In genomic region chr17:6506679-6507231, GRCh38 we compare ENCODE assay signal across 1 cellular context.
TF ChIP-seq lines count a peak whose summit lies in the region.

No MANE protein-coding gene starts in this region.

TF ChIP-seq in IMR-90, 13 proteins besides CTCF, POLR2A, EP300 and RAD21 (continued from another document):
- TF ChIP-seq SMC3 (IDR thresholded peaks at IDR 0.05; ENCODE audit: low read depth, low read length) (no peak), MAFK (IDR thresholded peaks at IDR 0.05; ENCODE audit: low read depth, low read length) (no peak)
